ENCODE assay signal across 1 cellular context in the genomic region with DNA sequence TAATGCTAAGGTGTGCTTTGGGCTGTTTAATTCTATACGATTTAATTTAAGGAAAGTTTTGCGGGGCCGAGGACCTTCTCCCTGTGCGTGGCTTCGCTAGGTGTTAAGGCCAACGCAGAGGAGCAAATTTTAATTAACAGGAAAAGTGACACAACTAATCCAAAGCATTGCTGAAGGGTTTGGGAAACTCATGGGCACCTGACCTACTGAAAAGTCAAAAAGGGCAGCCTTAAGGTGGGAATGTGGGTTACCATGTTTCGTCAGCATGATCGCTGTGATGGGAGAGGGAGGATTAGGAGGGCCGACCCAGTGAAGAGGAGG.
TF ChIP-seq lines count a peak whose summit lies in the region.

No MANE protein-coding gene starts in this region.

TF ChIP-seq in HepG2, 621 proteins besides CTCF, POLR2A, EP300 and RAD21:
- TF ChIP-seq MED13 (CRISPR knock-in tag; IDR thresholded peaks at IDR 0.05) (no peak), ZNF260 (CRISPR knock-in tag; IDR thresholded peaks at IDR 0.05; ENCODE audit: borderline replicate concordance, low read depth) (no peak), SMAD3 (CRISPR knock-in tag; IDR thresholded peaks at IDR 0.05) (0 out of 2 replicates have a peak, but pooled peaks have one; percentile 6), ZNF33B (CRISPR knock-in tag; IDR thresholded peaks at IDR 0.05) (0 out of 2 replicates have a peak, but pooled peaks have one; percentile 47), ZNF670 (CRISPR knock-in tag; IDR thresholded peaks at IDR 0.05; ENCODE audit: borderline replicate concordance) (0 out of 2 replicates have a peak, but pooled peaks have one; percentile 56), ZNF761 (CRISPR knock-in tag; conservative IDR thresholded peaks at IDR 0.05) (0 out of 2 replicates have a peak, but pooled peaks have one; percentile 9), ZNF136 (CRISPR knock-in tag; IDR thresholded peaks at IDR 0.05; ENCODE audit: low read depth) (0 out of 2 replicates have a peak, but pooled peaks have one; percentile 62), ZNF616 (CRISPR knock-in tag; IDR thresholded peaks at IDR 0.05; ENCODE audit: low read depth) (no peak), ZSCAN20 (CRISPR knock-in tag; IDR thresholded peaks at IDR 0.05; ENCODE audit: borderline replicate concordance) (0 out of 2 replicates have a peak, but pooled peaks have one; percentile 15), CHD4 (IDR thresholded peaks at IDR 0.05; ENCODE audit: borderline replicate concordance, low read length) (no peak), SMYD3 (CRISPR knock-in tag; IDR thresholded peaks at IDR 0.05) (peak; percentile 51; the same call in 1 of the 2 replicates), ZMYM2 (CRISPR knock-in tag; IDR thresholded peaks at IDR 0.05) (0 out of 2 replicates have a peak, but pooled peaks have one; percentile 21), ZNF33A (CRISPR knock-in tag; IDR thresholded peaks at IDR 0.05; ENCODE audit: borderline replicate concordance) (peak; percentile 78; the same call in 1 of the 2 replicates), KLF9 (CRISPR knock-in tag; IDR thresholded peaks at IDR 0.05; ENCODE audit: low read depth) (no peak), NCOA1 (CRISPR knock-in tag; IDR thresholded peaks at IDR 0.05) (peak; percentile 18; the same call in 1 of the 2 replicates), RBM22 (optimal IDR thresholded peaks at IDR 0.05; ENCODE audit: low read length) (peak; percentile 74), BRCA1 (CRISPR knock-in tag; IDR thresholded peaks at IDR 0.05) (0 out of 2 replicates have a peak, but pooled peaks have one; percentile 36), ZNF816 (CRISPR knock-in tag; IDR thresholded peaks at IDR 0.05; ENCODE audit: borderline replicate concordance) (0 out of 2 replicates have a peak, but pooled peaks have one; percentile 42)
- TF ChIP-seq, protein P1, sequence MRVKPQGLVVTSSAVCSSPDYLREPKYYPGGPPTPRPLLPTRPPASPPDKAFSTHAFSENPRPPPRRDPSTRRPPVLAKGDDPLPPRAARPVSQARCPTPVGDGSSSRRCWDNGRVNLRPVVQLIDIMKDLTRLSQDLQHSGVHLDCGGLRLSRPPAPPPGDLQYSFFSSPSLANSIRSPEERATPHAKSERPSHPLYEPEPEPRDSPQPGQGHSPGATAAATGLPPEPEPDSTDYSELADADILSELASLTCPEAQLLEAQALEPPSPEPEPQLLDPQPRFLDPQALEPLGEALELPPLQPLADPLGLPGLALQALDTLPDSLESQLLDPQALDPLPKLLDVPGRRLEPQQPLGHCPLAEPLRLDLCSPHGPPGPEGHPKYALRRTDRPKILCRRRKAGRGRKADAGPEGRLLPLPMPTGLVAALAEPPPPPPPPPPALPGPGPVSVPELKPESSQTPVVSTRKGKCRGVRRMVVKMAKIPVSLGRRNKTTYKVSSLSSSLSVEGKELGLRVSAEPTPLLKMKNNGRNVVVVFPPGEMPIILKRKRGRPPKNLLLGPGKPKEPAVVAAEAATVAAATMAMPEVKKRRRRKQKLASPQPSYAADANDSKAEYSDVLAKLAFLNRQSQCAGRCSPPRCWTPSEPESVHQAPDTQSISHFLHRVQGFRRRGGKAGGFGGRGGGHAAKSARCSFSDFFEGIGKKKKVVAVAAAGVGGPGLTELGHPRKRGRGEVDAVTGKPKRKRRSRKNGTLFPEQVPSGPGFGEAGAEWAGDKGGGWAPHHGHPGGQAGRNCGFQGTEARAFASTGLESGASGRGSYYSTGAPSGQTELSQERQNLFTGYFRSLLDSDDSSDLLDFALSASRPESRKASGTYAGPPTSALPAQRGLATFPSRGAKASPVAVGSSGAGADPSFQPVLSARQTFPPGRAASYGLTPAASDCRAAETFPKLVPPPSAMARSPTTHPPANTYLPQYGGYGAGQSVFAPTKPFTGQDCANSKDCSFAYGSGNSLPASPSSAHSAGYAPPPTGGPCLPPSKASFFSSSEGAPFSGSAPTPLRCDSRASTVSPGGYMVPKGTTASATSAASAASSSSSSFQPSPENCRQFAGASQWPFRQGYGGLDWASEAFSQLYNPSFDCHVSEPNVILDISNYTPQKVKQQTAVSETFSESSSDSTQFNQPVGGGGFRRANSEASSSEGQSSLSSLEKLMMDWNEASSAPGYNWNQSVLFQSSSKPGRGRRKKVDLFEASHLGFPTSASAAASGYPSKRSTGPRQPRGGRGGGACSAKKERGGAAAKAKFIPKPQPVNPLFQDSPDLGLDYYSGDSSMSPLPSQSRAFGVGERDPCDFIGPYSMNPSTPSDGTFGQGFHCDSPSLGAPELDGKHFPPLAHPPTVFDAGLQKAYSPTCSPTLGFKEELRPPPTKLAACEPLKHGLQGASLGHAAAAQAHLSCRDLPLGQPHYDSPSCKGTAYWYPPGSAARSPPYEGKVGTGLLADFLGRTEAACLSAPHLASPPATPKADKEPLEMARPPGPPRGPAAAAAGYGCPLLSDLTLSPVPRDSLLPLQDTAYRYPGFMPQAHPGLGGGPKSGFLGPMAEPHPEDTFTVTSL (CRISPR knock-in tag; IDR thresholded peaks at IDR 0.05; ENCODE audit: borderline replicate concordance) = 0 out of 2 replicates have a peak, but pooled peaks have one; percentile 32
- TF ChIP-seq, protein P2, sequence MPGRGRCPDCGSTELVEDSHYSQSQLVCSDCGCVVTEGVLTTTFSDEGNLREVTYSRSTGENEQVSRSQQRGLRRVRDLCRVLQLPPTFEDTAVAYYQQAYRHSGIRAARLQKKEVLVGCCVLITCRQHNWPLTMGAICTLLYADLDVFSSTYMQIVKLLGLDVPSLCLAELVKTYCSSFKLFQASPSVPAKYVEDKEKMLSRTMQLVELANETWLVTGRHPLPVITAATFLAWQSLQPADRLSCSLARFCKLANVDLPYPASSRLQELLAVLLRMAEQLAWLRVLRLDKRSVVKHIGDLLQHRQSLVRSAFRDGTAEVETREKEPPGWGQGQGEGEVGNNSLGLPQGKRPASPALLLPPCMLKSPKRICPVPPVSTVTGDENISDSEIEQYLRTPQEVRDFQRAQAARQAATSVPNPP (CRISPR knock-in tag; IDR thresholded peaks at IDR 0.05) = 0 out of 2 replicates have a peak, but pooled peaks have one; percentile 47
- TF ChIP-seq, protein P3, sequence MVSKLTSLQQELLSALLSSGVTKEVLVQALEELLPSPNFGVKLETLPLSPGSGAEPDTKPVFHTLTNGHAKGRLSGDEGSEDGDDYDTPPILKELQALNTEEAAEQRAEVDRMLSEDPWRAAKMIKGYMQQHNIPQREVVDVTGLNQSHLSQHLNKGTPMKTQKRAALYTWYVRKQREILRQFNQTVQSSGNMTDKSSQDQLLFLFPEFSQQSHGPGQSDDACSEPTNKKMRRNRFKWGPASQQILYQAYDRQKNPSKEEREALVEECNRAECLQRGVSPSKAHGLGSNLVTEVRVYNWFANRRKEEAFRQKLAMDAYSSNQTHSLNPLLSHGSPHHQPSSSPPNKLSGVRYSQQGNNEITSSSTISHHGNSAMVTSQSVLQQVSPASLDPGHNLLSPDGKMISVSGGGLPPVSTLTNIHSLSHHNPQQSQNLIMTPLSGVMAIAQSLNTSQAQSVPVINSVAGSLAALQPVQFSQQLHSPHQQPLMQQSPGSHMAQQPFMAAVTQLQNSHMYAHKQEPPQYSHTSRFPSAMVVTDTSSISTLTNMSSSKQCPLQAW (CRISPR knock-in tag; IDR thresholded peaks at IDR 0.05) = no peak
